Comparison of ENCODE assay signal across 10 cellular contexts in genomic region chr17:40348562-40349476, GRCh38. TPM values are rescaled to one million over a fixed set of nuclear protein-coding genes. Genes with fewer than 3 reads are reported as not detected.
DNase-seq lines count a peak whose midpoint lies in the region; ATAC-seq, FAIRE-seq and TF ChIP-seq lines count a peak whose summit lies in the region.
"Had no signal": no experiment of that assay in that cellular context is flagged by ENCODE, and none has a peak within 500 bp of the region (broad histone marks: within the 10 kb centered on the region; RNA-seq: fewer than 3 reads in every experiment).

No MANE protein-coding gene starts in this region.

- FAIRE-seq in small intestine (lab: Jason Lieb, UNC): no peak

- peak overlapping the region; percentile 12 for H3K27ac Mint-ChIP-seq in activated CD8-positive, alpha-beta T cell treated with anti-CD3 and anti-CD28 coated beads for 36 hours

- no peak overlapping the region for H3K4me3 Mint-ChIP-seq in activated CD8-positive, alpha-beta T cell treated with anti-CD3 and anti-CD28 coated beads for 36 hours

- no peak for ATAC-seq in activated CD8-positive, alpha-beta T cell treated with anti-CD3 and anti-CD28 coated beads for 36 hours
- ATAC-seq in GM21528 (IDR thresholded peaks at IDR 0.05; ENCODE audit: low FRiP score, unreplicated experiment): no peak
- ATAC-seq in GM18873 (IDR thresholded peaks at IDR 0.05; ENCODE audit: low FRiP score, unreplicated experiment): no peak

- H3K27ac ChIP-seq in small intestine (ENCODE audit: low read depth in 1 of 2, low read length in 1 of 2): peak overlapping the region; percentile 47 to 62

- peaks cover 65% of the 10 kb centered on the region for H3K4me1 Mint-ChIP-seq in activated CD8-positive, alpha-beta T cell treated with anti-CD3 and anti-CD28 coated beads for 36 hours (ENCODE audit: low read depth)

- H3K9ac ChIP-seq in Loucy (ENCODE audit: low read depth, low read length, poor library complexity, severe bottlenecking): peak overlapping the region; percentile 73

- WGBS in small intestine, 3 donors: 41 to 53% (median 41%) methylated on average over 17 of the region's 17 CpGs

- peak overlapping the region; percentile 84 for H3K4me2 ChIP-seq in Loucy (ENCODE audit: low read depth, low read length, poor library complexity, severe bottlenecking)

- H3K9me3 Mint-ChIP-seq in activated CD8-positive, alpha-beta T cell treated with anti-CD3 and anti-CD28 coated beads for 36 hours: no peaks in the 10 kb centered on the region

- H4K20me1 ChIP-seq in Loucy (ENCODE audit: insufficient read depth, low read length, poor library complexity, severe bottlenecking): no peaks in the 10 kb centered on the region

- no peak for TF ChIP-seq CTCF in Loucy (conservative IDR thresholded peaks at IDR 0.05; ENCODE audit: low read length)
- no peak for TF ChIP-seq CTCF in activated CD8-positive, alpha-beta T cell treated with anti-CD3 and anti-CD28 coated beads for 36 hours (IDR thresholded peaks at IDR 0.05)

- intact Hi-C loops in activated CD8-positive, alpha-beta T cell treated with anti-CD3 and anti-CD28 coated beads for 36 hours (cut with micrococcal nuclease): no loop called here

- H3K79me2 ChIP-seq in Loucy (ENCODE audit: insufficient read depth, low read length): peaks cover 55% of the 10 kb centered on the region

- H3K4me3 ChIP-seq in Loucy (ENCODE audit: low read length, poor library complexity, severe bottlenecking) (no peak overlapping the region), small intestine (ENCODE audit: low read depth in 1 of 2, low read length in 2 of 2) (peak overlapping the region in 1 of 2 donors; percentile 8)

- H3K36me3 Mint-ChIP-seq in activated CD8-positive, alpha-beta T cell treated with anti-CD3 and anti-CD28 coated beads for 36 hours (ENCODE audit: low read depth): peaks cover 23% of the 10 kb centered on the region

- H3K36me3 ChIP-seq in Loucy (ENCODE audit: insufficient read depth, low read length) (peaks cover 33% of the 10 kb centered on the region; the same call in 1 of the 2 replicates), small intestine (ENCODE audit: control insufficient read depth in 2 of 2, insufficient read depth in 2 of 2, low read length in 2 of 2) (peaks cover 3 to 17% of the 10 kb centered on the region in 2 donors)

- H3K4me1 ChIP-seq in Loucy (ENCODE audit: insufficient read depth, low read length, poor library complexity, severe bottlenecking): peaks cover 47% of the 10 kb centered on the region
- H3K4me1 ChIP-seq in small intestine (ENCODE audit: control insufficient read depth in 2 of 2, insufficient read depth in 1 of 2, low read depth in 1 of 2, low read length in 1 of 2): peaks cover 7 to 30% of the 10 kb centered on the region in 2 donors

- no peak for DNase-seq in activated CD8-positive, alpha-beta T cell treated with anti-CD3 and anti-CD28 coated beads for 36 hours
- DNase-seq in hypothalamus (lab: John Stamatoyannopoulos, UW) (peak in 47 of 51 donors; percentile 18 to 88 (median 69)), small intestine (no peak), SHP77 treated with DMSO at 0.1 percent for 48 hours (lab: John Stamatoyannopoulos, UW) (no peak), NCI-H774 (lab: John Stamatoyannopoulos, UW) (no peak)
- DNase-seq: activated CD8-positive, alpha-beta memory T cell treated with anti-CD3 and anti-CD28 coated beads, Interleukin-2, amount 50 U/mL, for 48 hours had no signal

- no peaks in the 10 kb centered on the region for H3F3A ChIP-seq in Loucy (ENCODE audit: low read depth)

- H3K9me3 ChIP-seq in Loucy (ENCODE audit: insufficient read depth, low read depth, low read length) (no peaks in the 10 kb centered on the region), small intestine (ENCODE audit: control insufficient read depth, low read depth) (no peaks in the 10 kb centered on the region)

- H2AFZ ChIP-seq in Loucy (ENCODE audit: low read length): no peak overlapping the region

- CTCF ChIA-PET in activated CD8-positive, alpha-beta T cell treated with anti-CD3 and anti-CD28 coated beads for 36 hours (lab: Charles Lee): interaction anchor here (1.1 to 26.3 kb wide), 3 partner anchors 9 to 40 kb away, joined by 3 to 780 read pairs (median 6); partner anchors contain the start of genes CDC6 and RARA

- POLR2A ChIA-PET in activated CD8-positive, alpha-beta T cell treated with anti-CD3 and anti-CD28 coated beads for 36 hours (lab: Charles Lee): interaction anchor here (0.7 to 0.9 kb wide), 2 partner anchors 42 to 47 kb away, joined by 3 to 4 read pairs; no protein-coding TSS in a partner anchor

- H3K9me2 ChIP-seq in Loucy (replicated peaks; ENCODE audit: low read depth, low read length): no peaks in the 10 kb centered on the region

- H3K27me3 ChIP-seq in Loucy (ENCODE audit: insufficient read depth, low read length, poor library complexity, severe bottlenecking): no peaks in the 10 kb centered on the region
- no peaks in the 10 kb centered on the region for H3K27me3 ChIP-seq in small intestine (ENCODE audit: control insufficient read depth in 2 of 2, insufficient read depth in 2 of 2, low read length in 2 of 2)

- H3K27me3 Mint-ChIP-seq in activated CD8-positive, alpha-beta T cell treated with anti-CD3 and anti-CD28 coated beads for 36 hours: no peaks in the 10 kb centered on the region

RNA-seq across cellular contexts. Expression of gene GJD3, which starts 15.7 kb away (rescaled TPM):
- not detected for total RNA-seq in activated CD8-positive, alpha-beta T cell treated with anti-CD3 and anti-CD28 coated beads for 36 hours
- polyA plus RNA-seq in small intestine: 1 to 10 TPM in 1 of 3 donors, not detected in 2; 1.1 TPM
- total RNA-seq: LHCN-M2 had no signal

RNA-seq across cellular contexts. Expression of gene RARA, which starts 39.8 kb away (rescaled TPM):
- total RNA-seq in activated CD8-positive, alpha-beta T cell treated with anti-CD3 and anti-CD28 coated beads for 36 hours: 10 to 100 TPM; 34.7 to 36.2 TPM
- 10 to 100 TPM; 28.8 to 40.7 (median 39.2) TPM for polyA plus RNA-seq in small intestine

Comparison
In these comparisons a context has a peak if more than half of its experiments do, and no peak if none do; other contexts are left out.
1. DNase-seq: peak in hypothalamus (47 of 51); none in activated CD8-positive, alpha-beta T cell treated with anti-CD3 and anti-CD28 coated beads for 36 hours (single experiment), small intestine (single experiment), SHP77 treated with DMSO at 0.1 percent for 48 hours (single experiment) and NCI-H774 (single experiment).